In the genomic region with DNA sequence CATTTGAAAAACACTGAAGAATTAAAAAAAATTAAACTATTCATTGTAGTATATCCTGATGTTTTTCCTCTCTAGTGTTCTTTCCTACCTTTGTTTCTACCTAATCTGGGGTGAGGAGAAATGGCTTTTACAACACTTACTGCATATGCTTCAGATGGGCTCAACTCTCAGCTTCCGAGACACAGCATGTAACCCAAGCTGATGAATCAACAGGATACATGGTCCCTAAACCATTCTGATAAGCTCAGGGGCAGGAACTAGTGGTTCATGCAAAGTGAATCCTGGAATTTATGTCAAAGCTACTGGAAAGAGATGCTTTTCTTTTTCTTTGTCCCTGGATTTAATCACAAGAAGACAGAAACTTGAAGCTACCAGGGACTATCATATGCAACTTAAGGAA, we compare ENCODE assay signal across 19 cellular contexts.
A peak's percentile ranks its signal among the peaks of the same experiment; 100 is the strongest.
DNase-seq lines count a peak whose midpoint lies in the region; ATAC-seq, FAIRE-seq and TF ChIP-seq lines count a peak whose summit lies in the region.
"Had no signal": no experiment of that assay in that cellular context is flagged by ENCODE, and none has a peak within 500 bp of the region (broad histone marks: within the 10 kb centered on the region; RNA-seq: fewer than 3 reads in every experiment).

No MANE protein-coding gene starts in this region.

- no peak for ATAC-seq in pancreas
- ATAC-seq: GM12878 had no signal

- H3K4me3 ChIP-seq in iPS DF 6.9 (ENCODE audit: low read length) (no peak overlapping the region), pancreas (no peak overlapping the region)
- H3K4me3 ChIP-seq: GM12878 had no signal

- H3K27me3 Mint-ChIP-seq in H9 (ENCODE audit: low read depth): no peaks in the 10 kb centered on the region

- H3K27ac Mint-ChIP-seq in H9: peak overlapping the region in 2 of 3 experiments; percentile 32 to 38; a peak in 3 of 7 replicates
- H3K27ac Mint-ChIP-seq: CD14-positive monocyte, HFFc6 had no signal

- WGBS in H9 (ENCODE audit: extremely low coverage, insufficient read length, low lambda C conversion rate): no CpG with 5 or more reads among the region's 1 CpG
- no CpG with 5 or more reads among the region's 1 CpG for WGBS in iPS DF 6.9 (ENCODE audit: insufficient coverage, insufficient read length)
- 42 to 58% methylated on average over 1 of the region's 1 CpG for WGBS in pancreas, 2 donors

- H2BK12ac ChIP-seq in H9 (ENCODE audit: insufficient read length, low read depth, low read length): no peak overlapping the region

- H3K27ac ChIP-seq in H9 (ENCODE audit: insufficient read length, low read depth, low read length): no peak overlapping the region
- no peak overlapping the region for H3K27ac ChIP-seq in iPS DF 6.9 (ENCODE audit: low read length)
- H3K27ac ChIP-seq in pancreas: no peak overlapping the region

- H3K4me2 ChIP-seq in H9 (ENCODE audit: insufficient read depth, insufficient read length, low read length): no peak overlapping the region

- no peak overlapping the region for H4K5ac ChIP-seq in H9 (ENCODE audit: insufficient read length, low read depth, low read length)

- no peak for TF ChIP-seq CTCF in H9 (conservative IDR thresholded peaks at IDR 0.05)
- TF ChIP-seq CTCF in pancreas (IDR thresholded peaks at IDR 0.05): no peak

- peak; percentile 37 for DNase-seq in H9
- DNase-seq in amniotic epithelial cell (ENCODE audit: low read depth): peak; percentile 54
- DNase-seq in iPS DF 6.9 (ENCODE audit: low read depth, low spot score): peak; percentile 41
- DNase-seq in non-pigmented ciliary epithelial cell (ENCODE audit: low read depth): peak; percentile 41
- no peak for DNase-seq in posterior vena cava (ENCODE audit: low spot score)
- no peak for DNase-seq in activated CD8-positive, alpha-beta memory T cell treated with anti-CD3 and anti-CD28 coated beads, Interleukin-2, amount 50 U/mL, for 48 hours
- DNase-seq in pancreas: no peak
- DNase-seq: COR-L47, DMS153, HFFc6, MM.1S, NCI-H1105, NCI-H1694 treated with DMSO at 0.1 percent for 48 hours, NCI-H2171, NCI-H446 treated with DMSO at 0.1 percent for 48 hours, NCI-H774, SIG-M5 had no signal

- H4K20me1 ChIP-seq in H9 (ENCODE audit: control insufficient read depth, insufficient read depth, insufficient read length): no peaks in the 10 kb centered on the region

- H3K36me3 Mint-ChIP-seq in H9 (ENCODE audit: insufficient read depth in 1 of 3, low read depth in 3 of 3): no peaks in the 10 kb centered on the region
- H3K36me3 Mint-ChIP-seq: CD14-positive monocyte had no signal

- no peak overlapping the region for H2AFZ ChIP-seq in H9 (ENCODE audit: low read length)

- H2BK15ac ChIP-seq in H9 (ENCODE audit: low read depth, low read length): no peak overlapping the region

- no peak overlapping the region for H3K14ac ChIP-seq in H9 (ENCODE audit: insufficient read depth, low read length)

- H3K4me1 ChIP-seq in H9 (ENCODE audit: insufficient read depth, low read length) (peaks cover 3% of the 10 kb centered on the region; the same call in 1 of the 2 replicates), iPS DF 6.9 (ENCODE audit: control insufficient read depth, insufficient read depth, low read length) (no peaks in the 10 kb centered on the region), pancreas (no peaks in the 10 kb centered on the region)

- H4K91ac ChIP-seq in H9 (ENCODE audit: insufficient read length, low read depth, low read length): no peak overlapping the region

- H3K9me3 ChIP-seq in H9 (ENCODE audit: control insufficient read depth, low read depth, low read length) (no peaks in the 10 kb centered on the region), iPS DF 6.9 (ENCODE audit: control insufficient read depth, insufficient read depth, low read length) (no peaks in the 10 kb centered on the region), pancreas (no peaks in the 10 kb centered on the region)

- H2BK5ac ChIP-seq in H9 (ENCODE audit: insufficient read length, low read length): no peak overlapping the region

- no peak overlapping the region for H3K56ac ChIP-seq in H9 (ENCODE audit: insufficient read length, low read depth, low read length)

- H3K9me3 Mint-ChIP-seq in H9: no peaks in the 10 kb centered on the region

- H4K8ac ChIP-seq in H9 (replicated peaks; ENCODE audit: insufficient read length, low read depth, low read length): no peak overlapping the region

- no peak overlapping the region for H3K18ac ChIP-seq in H9 (ENCODE audit: insufficient read length, low read depth, low read length)

- no peaks in the 10 kb centered on the region for H3K79me2 ChIP-seq in H9 (ENCODE audit: insufficient read depth, low read length)

- peaks cover 7% of the 10 kb centered on the region in 2 experiments for H3K4me1 Mint-ChIP-seq in H9
- H3K4me1 Mint-ChIP-seq: CD14-positive monocyte had no signal

- no peaks in the 10 kb centered on the region for H3K27me3 ChIP-seq in H9 (ENCODE audit: insufficient read depth, low read length)
- no peaks in the 10 kb centered on the region for H3K27me3 ChIP-seq in iPS DF 6.9 (ENCODE audit: control insufficient read depth, insufficient read depth, low read length)
- H3K27me3 ChIP-seq in pancreas: peaks cover 0 to 4% (median 0%) of the 10 kb centered on the region in 4 donors

- no peak overlapping the region for H3K23ac ChIP-seq in H9 (ENCODE audit: insufficient read length, low read depth, low read length)

- no peaks in the 10 kb centered on the region for H3K79me1 ChIP-seq in H9 (ENCODE audit: insufficient read depth, low read depth, low read length, poor library complexity, severe bottlenecking)

- no peak overlapping the region for H2BK120ac ChIP-seq in H9 (ENCODE audit: low read depth, low read length, poor library complexity, severe bottlenecking)

- no peak overlapping the region for H2AK5ac ChIP-seq in H9 (ENCODE audit: insufficient read length, low read length)

- no peak overlapping the region for H2BK20ac ChIP-seq in H9 (ENCODE audit: low read depth, low read length, poor library complexity, severe bottlenecking)

- H3T11ph ChIP-seq in H9 (ENCODE audit: low read length): no peak overlapping the region

- H3K23me2 ChIP-seq in H9 (ENCODE audit: insufficient read length, low read depth, low read length, poor library complexity, severe bottlenecking): no peaks in the 10 kb centered on the region

- H3K9ac ChIP-seq in H9 (ENCODE audit: extremely low read depth, insufficient read length, low read length): no peak overlapping the region

- H3K4ac ChIP-seq in H9 (ENCODE audit: low read depth, low read length): no peak overlapping the region

- no peak overlapping the region for H3K4me3 Mint-ChIP-seq in H9
- H3K4me3 Mint-ChIP-seq: CD14-positive monocyte, HFFc6 had no signal

- FAIRE-seq in pancreas (lab: Jason Lieb, UNC): no peak
- FAIRE-seq: GM12878 had no signal

- intact Hi-C loops in posterior vena cava (cut with DNase I) (loop anchor here in 1 of 2 donors (10.0 kb wide), 1 partner anchor 780 kb away; no protein-coding TSS in a partner anchor), pancreas (cut with DNase I) (no loop called here)

- H3K36me3 ChIP-seq in iPS DF 6.9 (ENCODE audit: control insufficient read depth, insufficient read depth, low read length) (no peaks in the 10 kb centered on the region), pancreas (no peaks in the 10 kb centered on the region)

Comparison
In these comparisons a context has a peak if more than half of its experiments do, and no peak if none do; other contexts are left out.
1. DNase-seq: peak in H9 (single experiment), amniotic epithelial cell (single experiment), iPS DF 6.9 (single experiment) and non-pigmented ciliary epithelial cell (single experiment); none in posterior vena cava (single experiment), activated CD8-positive, alpha-beta memory T cell treated with anti-CD3 and anti-CD28 coated beads, Interleukin-2, amount 50 U/mL, for 48 hours (single experiment) and pancreas (0 of 6).